In genomic region chr11:96219981-96220623, GRCh38 we compare ENCODE assay signal across 10 cellular contexts.
DNase-seq lines count a peak whose midpoint lies in the region; ATAC-seq and TF ChIP-seq lines count a peak whose summit lies in the region.
"Had no signal": no experiment of that assay in that cellular context is flagged by ENCODE, and none has a peak within 500 bp of the region (broad histone marks: within the 10 kb centered on the region; RNA-seq: fewer than 3 reads in every experiment).

No MANE protein-coding gene starts in this region.

- peaks cover 88% of the 10 kb centered on the region for H3K4me1 Mint-ChIP-seq in nephron progenitor cell

- H3K4me3 ChIP-seq in choroid plexus epithelial cell (ENCODE audit: low read depth, low read length): no peak overlapping the region

- peak overlapping the region; percentile 95 for H3K27ac Mint-ChIP-seq in nephron progenitor cell

- H3K36me3 Mint-ChIP-seq in nephron progenitor cell (ENCODE audit: low read depth): peaks cover 6% of the 10 kb centered on the region

- TF ChIP-seq CTCF in choroid plexus epithelial cell (conservative IDR thresholded peaks at IDR 0.05; ENCODE audit: low read depth, low read length): no peak
- no peak for TF ChIP-seq CTCF in nephron progenitor cell (IDR thresholded peaks at IDR 0.05)

- ATAC-seq in HG03457 (IDR thresholded peaks at IDR 0.05; ENCODE audit: unreplicated experiment) (no peak), GM18505 (IDR thresholded peaks at IDR 0.05; ENCODE audit: unreplicated experiment) (no peak)

- H3K27me3 Mint-ChIP-seq in nephron progenitor cell (ENCODE audit: low read depth, poor library complexity): no peaks in the 10 kb centered on the region

- H3K4me3 Mint-ChIP-seq in nephron progenitor cell: peak overlapping the region; percentile 55

- peak; percentile 13 for DNase-seq in DMS153 (lab: John Stamatoyannopoulos, UW)
- peak; percentile 42 for DNase-seq in NAMALWA (ENCODE audit: low spot score)
- peak; percentile 69 for DNase-seq in choroid plexus epithelial cell (ENCODE audit: low read depth)
- no peak for DNase-seq in nephron progenitor cell
- no peak for DNase-seq in medulla oblongata (ENCODE audit: extremely low spot score)
- no peak for DNase-seq in occipital lobe (lab: John Stamatoyannopoulos, UW)
- DNase-seq: activated effector memory CD4-positive, alpha-beta T cell treated with Interleukin-2 at 50 U/mL for 16 hours; Karpas-422 had no signal

- H3K9me3 Mint-ChIP-seq in nephron progenitor cell: no peaks in the 10 kb centered on the region

- TF ChIP-seq POLR2A in GM18505 (IDR thresholded peaks at IDR 0.05; ENCODE audit: borderline replicate concordance, extremely low read depth, insufficient read depth, insufficient read length): no peak

Comparison
In these comparisons a context has a peak if more than half of its experiments do, and no peak if none do; other contexts are left out.
1. DNase-seq: peak in DMS153 (single experiment), NAMALWA (single experiment) and choroid plexus epithelial cell (single experiment); none in nephron progenitor cell (single experiment), medulla oblongata (single experiment) and occipital lobe (single experiment).